ENCODE assay signal across 24 cellular contexts in the genomic region with DNA sequence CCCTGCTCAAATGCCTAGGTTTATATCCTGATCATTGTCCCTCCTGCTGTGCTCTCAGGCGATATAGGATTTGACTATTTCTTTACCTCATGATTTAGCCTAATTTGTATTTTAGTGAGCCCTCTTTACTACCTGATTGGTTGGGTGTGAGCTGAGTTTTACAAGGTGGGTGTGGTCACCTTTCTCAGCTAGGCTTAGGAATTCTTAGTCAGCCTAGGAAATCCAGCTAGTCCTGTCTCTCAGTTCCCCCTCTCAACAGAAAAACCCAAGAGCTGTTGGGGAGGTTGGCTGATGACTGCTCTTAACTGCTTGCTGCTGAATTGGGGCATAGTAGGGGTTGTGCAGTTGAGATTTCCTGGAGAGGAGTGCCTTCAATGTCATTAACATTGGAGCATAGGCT.
A peak's percentile ranks its signal among the peaks of the same experiment; 100 is the strongest.
DNase-seq lines count a peak whose midpoint lies in the region; ATAC-seq and TF ChIP-seq lines count a peak whose summit lies in the region.
"Had no signal": no experiment of that assay in that cellular context is flagged by ENCODE, and none has a peak within 500 bp of the region (broad histone marks: within the 10 kb centered on the region; RNA-seq: fewer than 3 reads in every experiment).

No MANE protein-coding gene starts in this region.

- no peaks in the 10 kb centered on the region for H4K20me1 ChIP-seq in PC-3 (ENCODE audit: low read length)
- H4K20me1 ChIP-seq: BLaER1 had no signal

- no peaks in the 10 kb centered on the region for H3K36me3 ChIP-seq in PC-3 (ENCODE audit: low read depth, low read length)
- H3K36me3 ChIP-seq in mucosa of descending colon (ENCODE audit: low read depth), result no peaks in the 10 kb centered on the region
- H3K36me3 ChIP-seq: BE2C, BLaER1 had no signal

- DNase-seq in ELF-1 (ENCODE audit: low read depth, low spot score) (peak; percentile 4), PC-3 (peak; percentile 30), epithelial cell of esophagus (ENCODE audit: low read depth) (peak; percentile 55), mucosa of descending colon (no peak), HEK293T (ENCODE audit: extremely low spot score) (no peak), NCI-H345 treated with DMSO at 0.1 percent for 48 hours (lab: John Stamatoyannopoulos, UW; ENCODE audit: unreplicated experiment) (no peak)
- no peak for DNase-seq in stimulated activated CD4-positive, alpha-beta T cell treated with anti-CD3 and anti-CD28 coated beads, Interleukin-2, amount 100 ng/mL, for 48 hours
- DNase-seq: 8988T; ACHN; BE2C; C1 segment of cervical spinal cord; CD4-positive, alpha-beta memory T cell; CD4-positive, CD25-positive, alpha-beta regulatory T cell; CD8-positive, alpha-beta memory T cell; COR-L47; DMS 273 treated with DMSO at 0.1 percent for 48 hours; DMS153; DMS53; DMS79; DND-41; EL; GF-D8 had no signal

- H2AFZ ChIP-seq in PC-3 (ENCODE audit: low read length), result no peak overlapping the region

- H3F3A ChIP-seq in PC-3 (ENCODE audit: low read length, unreplicated experiment), result no peaks in the 10 kb centered on the region

- POLR2A ChIA-PET in PC-3 (lab: Charles Lee; ENCODE audit: unreplicated experiment), result no interaction called here
- POLR2A ChIA-PET in HEK293T (lab: Yijun Ruan, JAX), result no interaction called here

- CTCF ChIA-PET in PC-3 (lab: Charles Lee) (no interaction called here), HEK293T (lab: Yijun Ruan, JAX) (no interaction called here)

- no TSS peak for BruUV-seq in PC-3 (replicated peaks; lab: Mats Ljungman, UMichigan)

- no peaks in the 10 kb centered on the region for H3K27me3 ChIP-seq in PC-3 (ENCODE audit: low read length)
- H3K27me3 ChIP-seq: BE2C, BLaER1 had no signal

- no peak overlapping the region for H3K27ac ChIP-seq in PC-3 (ENCODE audit: low read length)
- H3K27ac ChIP-seq: BLaER1 had no signal

- no peak for ATAC-seq in PC-3
- peak; percentile 27 for ATAC-seq in mucosa of descending colon
- no peak for ATAC-seq in HG03354 (IDR thresholded peaks at IDR 0.05; ENCODE audit: poor library complexity, severe bottlenecking, unreplicated experiment)

- H3K9me3 ChIP-seq in PC-3 (ENCODE audit: low read length), result no peaks in the 10 kb centered on the region
- no peaks in the 10 kb centered on the region for H3K9me3 ChIP-seq in mucosa of descending colon
- H3K9me3 ChIP-seq: BE2C, BLaER1 had no signal

- H3K9ac ChIP-seq in PC-3 (ENCODE audit: low read length), result no peak overlapping the region
- H3K9ac ChIP-seq: BLaER1 had no signal

- no peaks in the 10 kb centered on the region for H3K4me1 ChIP-seq in PC-3 (ENCODE audit: insufficient read depth, low read length)
- H3K4me1 ChIP-seq in mucosa of descending colon (ENCODE audit: low read depth), result no peaks in the 10 kb centered on the region
- H3K4me1 ChIP-seq: BE2C, BLaER1 had no signal

- H3K4me3 ChIP-seq in PC-3 (ENCODE audit: low read length) (no peak overlapping the region), epithelial cell of esophagus (ENCODE audit: low read length) (no peak overlapping the region), mucosa of descending colon (no peak overlapping the region)
- H3K4me3 ChIP-seq: BLaER1 had no signal

- no peak overlapping the region for H3K4me2 ChIP-seq in PC-3 (ENCODE audit: low read length)
- H3K4me2 ChIP-seq: BLaER1 had no signal

- no peaks in the 10 kb centered on the region for H3K79me2 ChIP-seq in PC-3 (ENCODE audit: low read length)

- intact Hi-C loops in PC-3 (cut with micrococcal nuclease) (no loop called here), mucosa of descending colon (cut with DNase I, micrococcal nuclease) (no loop called here)

- TF ChIP-seq CTCF in PC-3 (conservative IDR thresholded peaks at IDR 0.05; ENCODE audit: low read depth, low read length) (no peak), epithelial cell of esophagus (IDR thresholded peaks at IDR 0.05; ENCODE audit: insufficient read depth, low read depth, low read length, missing control alignments) (no peak), mucosa of descending colon (IDR thresholded peaks at IDR 0.05) (no peak)

- no peaks in the 10 kb centered on the region for H3K9me2 ChIP-seq in PC-3 (replicated peaks; ENCODE audit: low read length)

TF ChIP-seq in HEK293T, 16 proteins besides CTCF, POLR2A, EP300 and RAD21:
- TF ChIP-seq ARNT (IDR thresholded peaks at IDR 0.05), result no peak
- TF ChIP-seq LEF1 (IDR thresholded peaks at IDR 0.05; ENCODE audit: borderline replicate concordance), result no peak
- no peak for TF ChIP-seq FOXK2 (IDR thresholded peaks at IDR 0.05)
- no peak for TF ChIP-seq BHLHE40 (IDR thresholded peaks at IDR 0.05; ENCODE audit: borderline replicate concordance)
- no peak for TF ChIP-seq CTBP1 (IDR thresholded peaks at IDR 0.05; ENCODE audit: borderline replicate concordance)
- no peak for TF ChIP-seq L3MBTL2 (conservative IDR thresholded peaks at IDR 0.05)
- TF ChIP-seq ZNF384 (IDR thresholded peaks at IDR 0.05), result no peak
- no peak for TF ChIP-seq FOXA1 (IDR thresholded peaks at IDR 0.05)
- TF ChIP-seq FOXM1 (IDR thresholded peaks at IDR 0.05; ENCODE audit: borderline replicate concordance), result no peak
- no peak for TF ChIP-seq TARDBP (IDR thresholded peaks at IDR 0.05)
- no peak for TF ChIP-seq HDGF (IDR thresholded peaks at IDR 0.05; ENCODE audit: borderline replicate concordance)
- no peak for TF ChIP-seq NFRKB (IDR thresholded peaks at IDR 0.05)
- TF ChIP-seq ELF4 (IDR thresholded peaks at IDR 0.05), result no peak
- TF ChIP-seq, protein P1, sequence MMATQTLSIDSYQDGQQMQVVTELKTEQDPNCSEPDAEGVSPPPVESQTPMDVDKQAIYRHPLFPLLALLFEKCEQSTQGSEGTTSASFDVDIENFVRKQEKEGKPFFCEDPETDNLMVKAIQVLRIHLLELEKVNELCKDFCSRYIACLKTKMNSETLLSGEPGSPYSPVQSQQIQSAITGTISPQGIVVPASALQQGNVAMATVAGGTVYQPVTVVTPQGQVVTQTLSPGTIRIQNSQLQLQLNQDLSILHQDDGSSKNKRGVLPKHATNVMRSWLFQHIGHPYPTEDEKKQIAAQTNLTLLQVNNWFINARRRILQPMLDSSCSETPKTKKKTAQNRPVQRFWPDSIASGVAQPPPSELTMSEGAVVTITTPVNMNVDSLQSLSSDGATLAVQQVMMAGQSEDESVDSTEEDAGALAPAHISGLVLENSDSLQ (IDR thresholded peaks at IDR 0.05), result no peak
- TF ChIP-seq SUZ12 (IDR thresholded peaks at IDR 0.05), result no peak
- TF ChIP-seq SP1 (IDR thresholded peaks at IDR 0.05), result no peak
TF ChIP-seq in HEK293T: peak in this region for 0.

Comparison
In these comparisons a context has a peak if more than half of its experiments do, and no peak if none do; other contexts are left out.
1. DNase-seq: peak in ELF-1 (single experiment), PC-3 (single experiment) and epithelial cell of esophagus (single experiment); none in mucosa of descending colon (0 of 3), stimulated activated CD4-positive, alpha-beta T cell treated with anti-CD3 and anti-CD28 coated beads, Interleukin-2, amount 100 ng/mL, for 48 hours (0 of 2), HEK293T (single experiment) and NCI-H345 treated with DMSO at 0.1 percent for 48 hours (single experiment).